19 cellular contexts compared by ENCODE assay signal in genomic region chr1:221141606-221142285, GRCh38.
"Had no signal": no experiment of that assay in that cellular context is flagged by ENCODE, and none has a peak within 500 bp of the region (broad histone marks: within the 10 kb centered on the region; RNA-seq: fewer than 3 reads in every experiment).

No MANE protein-coding gene starts in this region.

- ATAC-seq: gastroesophageal sphincter, heart right ventricle had no signal

- H3K27me3 Mint-ChIP-seq: memory B cell had no signal

- H3K4me1 Mint-ChIP-seq: memory B cell, nephron had no signal

- H3K4me3 Mint-ChIP-seq: endodermal cell, memory B cell, nephron had no signal

- H3K4me1 ChIP-seq: gastroesophageal sphincter, heart right ventricle, left ventricle myocardium inferior, prostate gland, sigmoid colon, stomach, testis had no signal

- H3K27ac Mint-ChIP-seq: endodermal cell, memory B cell, nephron had no signal

- H3K4me3 ChIP-seq: cardiac muscle cell, dorsolateral prefrontal cortex, gastroesophageal sphincter, heart right ventricle, left ventricle myocardium inferior, prostate gland, sigmoid colon, stomach, testis had no signal

- H3K9me3 ChIP-seq: gastroesophageal sphincter, prostate gland, sigmoid colon, stomach, testis had no signal

- DNase-seq: activated CD4-positive, alpha-beta T cell treated with anti-CD3 and anti-CD28 coated beads, Interleukin-2, amount 50 U/mL, for 1 hour; activated CD4-positive, CD25-positive, alpha-beta regulatory T cell; activated naive CD4-positive, alpha-beta T cell treated with Interleukin-2 at 50 U/mL for 16 hours; activated T-cell treated with anti-CD3 and anti-CD28 coated beads for 4 hours; dorsolateral prefrontal cortex; endodermal cell; erythroblast; heart right ventricle; left ventricle myocardium inferior; sigmoid colon; stimulated activated CD4-positive, alpha-beta T cell treated with anti-CD3 and anti-CD28 coated beads, Interleukin-1b, Interleukin-23, amount 100 ng/mL, for 48 hours; stomach; T-helper 2 cell; testis had no signal

- H3K27me3 ChIP-seq: cardiac muscle cell, dorsolateral prefrontal cortex, gastroesophageal sphincter, heart right ventricle, sigmoid colon, stomach, testis had no signal

- H3K27ac ChIP-seq: cardiac muscle cell, dorsolateral prefrontal cortex, gastroesophageal sphincter, heart right ventricle, left ventricle myocardium inferior, prostate gland, sigmoid colon, stomach, testis had no signal

- H3K36me3 ChIP-seq: cardiac muscle cell, gastroesophageal sphincter, heart right ventricle, left ventricle myocardium inferior, prostate gland, sigmoid colon, stomach had no signal
